20 cellular contexts compared by ENCODE assay signal in the genomic region with DNA sequence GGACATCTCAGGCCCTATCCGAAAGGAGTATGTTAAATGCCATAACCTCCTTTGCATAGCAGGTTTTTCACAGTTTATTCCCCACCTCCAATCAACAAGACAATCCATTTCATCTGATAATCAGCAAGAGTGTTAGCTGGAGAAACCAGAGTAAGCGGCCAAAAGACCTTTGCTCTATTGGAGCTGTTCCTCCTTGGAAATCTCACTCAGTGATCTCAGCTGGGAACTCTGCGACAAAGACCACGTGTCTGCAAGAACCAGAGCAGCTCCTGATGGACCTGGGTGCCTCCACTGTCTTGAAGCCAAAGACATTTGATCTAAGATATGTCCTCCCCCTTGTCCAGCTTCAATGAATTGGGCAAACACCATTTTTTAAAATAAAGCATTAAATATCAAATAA.
DNase-seq lines count a peak whose midpoint lies in the region; ATAC-seq, FAIRE-seq and TF ChIP-seq lines count a peak whose summit lies in the region.
"Had no signal": no experiment of that assay in that cellular context is flagged by ENCODE, and none has a peak within 500 bp of the region (broad histone marks: within the 10 kb centered on the region; RNA-seq: fewer than 3 reads in every experiment).

No MANE protein-coding gene starts in this region.

- intact Hi-C loops in ascending aorta (cut with DNase I), result no loop called here

- H3K4me1 ChIP-seq in small intestine (ENCODE audit: control insufficient read depth in 2 of 2, insufficient read depth in 1 of 2, low read depth in 1 of 2, low read length in 1 of 2) (no peaks in the 10 kb centered on the region), ascending aorta (peaks cover 0 to 3% of the 10 kb centered on the region in 2 donors)
- H3K4me1 ChIP-seq: BLaER1 treated with 17β-estradiol and CSF1 and Interleukin-3, amounts not matched to agents 10 nM and 100 nM; Caco-2 had no signal

- ATAC-seq in left lobe of liver, result peak; percentile 81
- ATAC-seq: CD8-positive, alpha-beta T cell had no signal

- DNase-seq in left lobe of liver (ENCODE audit: low spot score) (no peak), small intestine (peak; percentile 39), NCI-H446 (lab: John Stamatoyannopoulos, UW) (no peak), ascending aorta (ENCODE audit: low spot score in 2 of 2) (no peak)
- DNase-seq in activated naive CD4-positive, alpha-beta T cell (lab: John Stamatoyannopoulos, UW), result no peak
- DNase-seq: 8988T; ACHN; Caco-2; Calu3; CD4-positive, alpha-beta T cell; CD8-positive, alpha-beta T cell; DMS79 treated with DMSO at 0.1 percent for 48 hours; GF-D8 had no signal

- no peak for TF ChIP-seq CTCF in ascending aorta (IDR thresholded peaks at IDR 0.05)

- no peak overlapping the region for H3K27ac ChIP-seq in small intestine (ENCODE audit: low read depth in 1 of 2, low read length in 1 of 2)
- H3K27ac ChIP-seq in ascending aorta, result no peak overlapping the region
- H3K27ac ChIP-seq: BLaER1 treated with 17β-estradiol and CSF1 and Interleukin-3, amounts not matched to agents 10 nM and 100 nM; C4-2B had no signal

- H3K4me3 ChIP-seq in small intestine (ENCODE audit: low read depth in 1 of 2, low read length in 2 of 2), result no peak overlapping the region
- no peak overlapping the region for H3K4me3 ChIP-seq in ascending aorta
- H3K4me3 ChIP-seq: BLaER1 treated with 17β-estradiol and CSF1 and Interleukin-3, amounts not matched to agents 10 nM and 100 nM had no signal

- WGBS in small intestine, 3 donors, result 14 to 61% (median 31%) methylated on average over 4 of the region's 4 CpGs

- no peak for FAIRE-seq in small intestine (lab: Jason Lieb, UNC)
- FAIRE-seq: A204.1, D721Med, G401.6, GM12891, GM19239 had no signal

- H3K9me3 ChIP-seq in small intestine (ENCODE audit: control insufficient read depth, low read depth) (no peaks in the 10 kb centered on the region), ascending aorta (no peaks in the 10 kb centered on the region)
- H3K9me3 ChIP-seq: Caco-2 had no signal

- H3K27me3 ChIP-seq in small intestine (ENCODE audit: control insufficient read depth in 2 of 2, insufficient read depth in 2 of 2, low read length in 2 of 2) (no peaks in the 10 kb centered on the region), ascending aorta (no peaks in the 10 kb centered on the region)
- H3K27me3 ChIP-seq: BLaER1 treated with 17β-estradiol and CSF1 and Interleukin-3, amounts not matched to agents 10 nM and 100 nM had no signal

- H3K36me3 ChIP-seq in small intestine (ENCODE audit: control insufficient read depth in 2 of 2, insufficient read depth in 2 of 2, low read length in 2 of 2) (no peaks in the 10 kb centered on the region), ascending aorta (no peaks in the 10 kb centered on the region)
- H3K36me3 ChIP-seq: BLaER1 treated with 17β-estradiol and CSF1 and Interleukin-3, amounts not matched to agents 10 nM and 100 nM had no signal
